Comparison of ENCODE assay signal across 1 cellular context in the genomic region with DNA sequence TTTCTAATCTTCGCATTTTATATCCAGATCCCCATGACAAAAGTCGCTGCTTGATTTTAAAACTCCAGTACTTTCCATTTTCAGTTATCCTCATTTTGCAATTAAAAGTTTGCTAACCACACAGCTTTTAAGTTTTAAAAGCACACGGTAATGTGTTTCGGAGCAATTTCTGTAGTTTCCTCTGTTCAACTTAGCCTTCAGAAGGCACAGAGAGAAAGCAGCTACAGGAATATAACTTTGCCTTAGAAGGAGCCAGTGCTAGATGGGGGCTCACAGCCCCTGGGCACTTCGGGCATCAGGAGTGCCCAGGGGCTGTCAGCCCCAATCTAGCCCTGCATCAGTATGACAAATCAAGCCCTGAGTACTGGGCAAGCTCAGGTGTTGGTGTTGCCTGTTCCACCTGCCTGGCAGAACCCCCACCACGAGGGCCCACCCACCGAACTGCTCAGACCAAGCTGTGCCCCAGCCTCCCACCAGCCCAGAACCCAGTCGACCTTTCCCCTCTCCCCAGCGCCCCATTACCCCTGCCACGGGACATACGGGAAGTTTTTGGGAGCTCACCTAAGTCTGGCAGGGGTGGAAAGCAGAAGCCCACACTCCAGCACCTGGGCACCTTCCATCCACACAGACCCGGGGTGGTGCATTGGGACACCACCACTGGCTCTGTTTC.
TF ChIP-seq lines count a peak whose summit lies in the region.

No MANE protein-coding gene starts in this region.

TF ChIP-seq in SK-N-SH, 30 proteins besides CTCF, POLR2A, EP300 and RAD21 (continued from another document):
- TF ChIP-seq, protein P1, sequence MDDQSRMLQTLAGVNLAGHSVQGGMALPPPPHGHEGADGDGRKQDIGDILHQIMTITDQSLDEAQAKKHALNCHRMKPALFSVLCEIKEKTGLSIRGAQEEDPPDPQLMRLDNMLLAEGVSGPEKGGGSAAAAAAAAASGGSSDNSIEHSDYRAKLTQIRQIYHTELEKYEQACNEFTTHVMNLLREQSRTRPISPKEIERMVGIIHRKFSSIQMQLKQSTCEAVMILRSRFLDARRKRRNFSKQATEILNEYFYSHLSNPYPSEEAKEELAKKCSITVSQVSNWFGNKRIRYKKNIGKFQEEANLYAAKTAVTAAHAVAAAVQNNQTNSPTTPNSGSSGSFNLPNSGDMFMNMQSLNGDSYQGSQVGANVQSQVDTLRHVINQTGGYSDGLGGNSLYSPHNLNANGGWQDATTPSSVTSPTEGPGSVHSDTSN (IDR thresholded peaks at IDR 0.05): no peak
